Comparison of ENCODE assay signal across 7 cellular contexts in genomic region chr5:176694631-176695030, GRCh38.
"Had no signal": no experiment of that assay in that cellular context is flagged by ENCODE, and none has a peak within 500 bp of the region (broad histone marks: within the 10 kb centered on the region; RNA-seq: fewer than 3 reads in every experiment).

No MANE protein-coding gene starts in this region.

- H3K4me2 ChIP-seq: GM23338 had no signal

- DNase-seq: H7, HFFc6 had no signal

- H3K36me3 Mint-ChIP-seq: IgD-negative memory B cell had no signal

- H3K4me3 ChIP-seq: GM23338, HAP-1 had no signal

- H3K27ac Mint-ChIP-seq: GM23338, HFFc6, IgD-negative memory B cell had no signal

- H3K27ac ChIP-seq: HL-60 had no signal

- H3K4me1 Mint-ChIP-seq: IgD-negative memory B cell had no signal

- H3K9me3 ChIP-seq: HAP-1 had no signal

- FAIRE-seq: HepG2 had no signal

- H3K4me3 Mint-ChIP-seq: GM23338, HFFc6, IgD-negative memory B cell had no signal

- H2AFZ ChIP-seq: GM23338 had no signal

- H3K36me3 ChIP-seq: HAP-1 had no signal

- H3K4me1 ChIP-seq: HAP-1 had no signal

- H3K9me3 Mint-ChIP-seq: HFFc6, IgD-negative memory B cell had no signal
